ENCODE assay signal across 33 cellular contexts in genomic region chr1:81121324-81121723, GRCh38.
"Had no signal": no experiment of that assay in that cellular context is flagged by ENCODE, and none has a peak within 500 bp of the region (broad histone marks: within the 10 kb centered on the region; RNA-seq: fewer than 3 reads in every experiment).

No MANE protein-coding gene starts in this region.

- H3K4me1 ChIP-seq: adrenal gland, body of pancreas, esophagus squamous epithelium, heart right ventricle, pancreas, prostate gland, vagina had no signal

- H3K36me3 Mint-ChIP-seq: activated CD4-positive, alpha-beta memory T cell treated with anti-CD3 and anti-CD28 coated beads for 36 hours; activated naive CD8-positive, alpha-beta T cell treated with anti-CD3 and anti-CD28 coated beads for 36 hours; mesothelial cell of epicardium; naive B cell; stimulated activated memory B cell treated with anti-CD40 and anti-IgM and Interleukin-4, amounts not matched to agents 10 μg/mL and 1 μg/mL and 100 μg/mL, for 72 hours; type B pancreatic cell had no signal

- H3K4me3 ChIP-seq: adrenal gland, body of pancreas, esophagus squamous epithelium, heart right ventricle, pancreas, prostate gland, skin epidermis, vagina had no signal

- H3K27ac ChIP-seq: adrenal gland, body of pancreas, epithelial cell of prostate, esophagus squamous epithelium, heart right ventricle, pancreas, prostate gland, skin epidermis, vagina had no signal

- H3K4me3 Mint-ChIP-seq: activated B cell treated with CpG ODN at 0.5 μM for 24 hours; activated CD4-positive, alpha-beta memory T cell treated with anti-CD3 and anti-CD28 coated beads for 36 hours; activated CD4-positive, alpha-beta T cell treated with anti-CD3 and anti-CD28 coated beads for 36 hours; activated naive CD4-positive, alpha-beta T cell treated with anti-CD3 and anti-CD28 coated beads for 36 hours; activated naive CD8-positive, alpha-beta T cell treated with anti-CD3 and anti-CD28 coated beads for 36 hours; activated T-helper 1 cell treated with anti-CD3 and anti-CD28 coated beads, Interleukin-12 subunit alpha, Interleukin-12 subunit beta, Interleukin-2, Interleukin-4 antibody, amounts not matched to agents 30 ng/mL and 10 ng/mL and 1 ng/mL, durations not matched to agents 14 hours and 24 hours and 36 hours; mesothelial cell of epicardium; naive B cell; nephron progenitor cell; stimulated activated memory B cell treated with anti-CD40 and anti-IgM and Interleukin-4, amounts not matched to agents 10 μg/mL and 1 μg/mL and 100 μg/mL, for 72 hours; stimulated activated naive CD8-positive, alpha-beta T cell treated with anti-CD3 and anti-CD28 coated beads, Interleukin-15, amount 100 ng/mL, for 72 hours; type B pancreatic cell had no signal

- DNase-seq: activated B cell treated with CpG ODN at 0.5 μM for 24 hours; activated CD4-positive, alpha-beta memory T cell treated with anti-CD3 and anti-CD28 coated beads for 36 hours; activated CD4-positive, alpha-beta T cell treated with anti-CD3 and anti-CD28 coated beads for 36 hours; activated CD8-positive, alpha-beta memory T cell treated with anti-CD3 and anti-CD28 coated beads, Interleukin-2, amount 50 U/mL, for 4 hours; activated effector memory CD4-positive, alpha-beta T cell treated with anti-CD3 and anti-CD28 coated beads, Interleukin-2, amount 50 U/mL, for 16 hours; activated naive CD4-positive, alpha-beta T cell treated with anti-CD3 and anti-CD28 coated beads for 36 hours; activated naive CD8-positive, alpha-beta T cell treated with anti-CD3 and anti-CD28 coated beads for 36 hours; activated T-cell treated with anti-CD3 and anti-CD28 coated beads, Interleukin-2, amount 50 U/mL, for 1 hour; adrenal gland; aorta; body of pancreas; dermis blood vessel endothelial cell; effector CD4-positive, alpha-beta T cell; esophagus squamous epithelium; foreskin melanocyte; heart right ventricle; naive B cell; nephron progenitor cell; pancreas; retina; stimulated activated CD4-positive, alpha-beta T cell treated with anti-CD3 and anti-CD28 coated beads, Interleukin-1b, Interleukin-23, amount 100 ng/mL, for 48 hours; stimulated activated CD4-positive, alpha-beta T cell treated with anti-CD3 and anti-CD28 coated beads, Interleukin-4, amount 100 ng/mL, for 4 hours; stimulated activated CD8-positive, alpha-beta memory T cell treated with anti-CD3 and anti-CD28 coated beads, Interleukin-4, amount 100 ng/mL, for 48 hours; stimulated activated naive CD8-positive, alpha-beta T cell treated with anti-CD3 and anti-CD28 coated beads, Interleukin-15, amount 100 ng/mL, for 72 hours; substantia nigra had no signal

- H3K9me3 ChIP-seq: adrenal gland, body of pancreas, esophagus squamous epithelium, heart right ventricle, pancreas, prostate gland, vagina had no signal

- H3K27ac Mint-ChIP-seq: activated B cell treated with CpG ODN at 0.5 μM for 24 hours; activated CD4-positive, alpha-beta memory T cell treated with anti-CD3 and anti-CD28 coated beads for 36 hours; activated CD4-positive, alpha-beta T cell treated with anti-CD3 and anti-CD28 coated beads for 36 hours; activated naive CD4-positive, alpha-beta T cell treated with anti-CD3 and anti-CD28 coated beads for 36 hours; activated naive CD8-positive, alpha-beta T cell treated with anti-CD3 and anti-CD28 coated beads for 36 hours; activated T-helper 1 cell treated with anti-CD3 and anti-CD28 coated beads, Interleukin-12 subunit alpha, Interleukin-12 subunit beta, Interleukin-2, Interleukin-4 antibody, amounts not matched to agents 30 ng/mL and 10 ng/mL and 1 ng/mL, durations not matched to agents 14 hours and 24 hours and 36 hours; mesothelial cell of epicardium; naive B cell; nephron progenitor cell; stimulated activated memory B cell treated with anti-CD40 and anti-IgM and Interleukin-4, amounts not matched to agents 10 μg/mL and 1 μg/mL and 100 μg/mL, for 72 hours; stimulated activated naive CD8-positive, alpha-beta T cell treated with anti-CD3 and anti-CD28 coated beads, Interleukin-15, amount 100 ng/mL, for 72 hours; type B pancreatic cell had no signal

- H3K9me3 Mint-ChIP-seq: activated B cell treated with CpG ODN at 0.5 μM for 24 hours; activated naive CD4-positive, alpha-beta T cell treated with anti-CD3 and anti-CD28 coated beads for 36 hours; activated naive CD8-positive, alpha-beta T cell treated with anti-CD3 and anti-CD28 coated beads for 36 hours; activated T-helper 1 cell treated with anti-CD3 and anti-CD28 coated beads, Interleukin-12 subunit alpha, Interleukin-12 subunit beta, Interleukin-2, Interleukin-4 antibody, amounts not matched to agents 30 ng/mL and 10 ng/mL and 1 ng/mL, durations not matched to agents 14 hours and 24 hours and 36 hours; mesothelial cell of epicardium; nephron progenitor cell; stimulated activated memory B cell treated with anti-CD40 and anti-IgM and Interleukin-4, amounts not matched to agents 10 μg/mL and 1 μg/mL and 100 μg/mL, for 72 hours; stimulated activated naive CD8-positive, alpha-beta T cell treated with anti-CD3 and anti-CD28 coated beads, Interleukin-15, amount 100 ng/mL, for 72 hours; type B pancreatic cell had no signal

- H3K27me3 ChIP-seq: adrenal gland, body of pancreas, esophagus squamous epithelium, heart right ventricle, pancreas, vagina had no signal

- H3K4me1 Mint-ChIP-seq: activated B cell treated with CpG ODN at 0.5 μM for 24 hours; activated CD4-positive, alpha-beta T cell treated with anti-CD3 and anti-CD28 coated beads for 36 hours; activated naive CD8-positive, alpha-beta T cell treated with anti-CD3 and anti-CD28 coated beads for 36 hours; mesothelial cell of epicardium; naive B cell; nephron progenitor cell; stimulated activated memory B cell treated with anti-CD40 and anti-IgM and Interleukin-4, amounts not matched to agents 10 μg/mL and 1 μg/mL and 100 μg/mL, for 72 hours; stimulated activated naive CD8-positive, alpha-beta T cell treated with anti-CD3 and anti-CD28 coated beads, Interleukin-15, amount 100 ng/mL, for 72 hours had no signal

- H3K27me3 Mint-ChIP-seq: activated B cell treated with CpG ODN at 0.5 μM for 24 hours; activated CD4-positive, alpha-beta memory T cell treated with anti-CD3 and anti-CD28 coated beads for 36 hours; activated CD4-positive, alpha-beta T cell treated with anti-CD3 and anti-CD28 coated beads for 36 hours; activated naive CD8-positive, alpha-beta T cell treated with anti-CD3 and anti-CD28 coated beads for 36 hours; naive B cell; stimulated activated memory B cell treated with anti-CD40 and anti-IgM and Interleukin-4, amounts not matched to agents 10 μg/mL and 1 μg/mL and 100 μg/mL, for 72 hours; stimulated activated naive CD8-positive, alpha-beta T cell treated with anti-CD3 and anti-CD28 coated beads, Interleukin-15, amount 100 ng/mL, for 72 hours; type B pancreatic cell had no signal

- H3K36me3 ChIP-seq: adrenal gland, esophagus squamous epithelium, heart right ventricle, pancreas, prostate gland, vagina had no signal
